In genomic region chr3:72329354-72329753, GRCh38 we compare ENCODE assay signal across 14 cellular contexts.
A peak's percentile ranks its signal among the peaks of the same experiment; 100 is the strongest.
DNase-seq lines count a peak whose midpoint lies in the region; ATAC-seq and TF ChIP-seq lines count a peak whose summit lies in the region.
"Had no signal": no experiment of that assay in that cellular context is flagged by ENCODE, and none has a peak within 500 bp of the region (broad histone marks: within the 10 kb centered on the region; RNA-seq: fewer than 3 reads in every experiment).

No MANE protein-coding gene starts in this region.

- H4K20me1 ChIP-seq in IMR-90 (ENCODE audit: insufficient read depth, low read length): no peaks in the 10 kb centered on the region

- H3K36me3 ChIP-seq in IMR-90 (ENCODE audit: control insufficient read depth, insufficient read depth, low read length): no peaks in the 10 kb centered on the region
- no peaks in the 10 kb centered on the region for H3K36me3 ChIP-seq in spleen
- H3K36me3 ChIP-seq: stomach had no signal

- DNase-seq in IMR-90 (no peak), SHP77 treated with DMSO at 0.1 percent for 48 hours (lab: John Stamatoyannopoulos, UW) (peak; percentile 61), right cardiac atrium (peak in 2 of 3 donors; percentile 59 to 65), retinal pigment epithelial cell (ENCODE audit: low read depth) (peak; percentile 45), spleen (no peak)
- no peak for DNase-seq in activated CD4-positive, CD25-positive, alpha-beta regulatory T cell (lab: John Stamatoyannopoulos, UW)
- DNase-seq: activated CD8-positive, alpha-beta T cell treated with anti-CD3 and anti-CD28 coated beads for 36 hours; Calu3; effector memory CD8-positive, alpha-beta T cell; naive thymus-derived CD8-positive, alpha-beta T cell; stomach had no signal

- BruUV-seq in IMR-90 (replicated peaks; lab: Mats Ljungman, UMichigan): no TSS peak

- H2BK20ac ChIP-seq in IMR-90 (ENCODE audit: low read depth, low read length): no peak overlapping the region

- H3K14ac ChIP-seq in IMR-90 (replicated peaks; ENCODE audit: low read depth, low read length): no peak overlapping the region

- H4K8ac ChIP-seq in IMR-90 (ENCODE audit: low read depth in 2 of 2, low read length in 2 of 2): no peak overlapping the region; a peak in 1 of 4 replicates

- no peaks in the 10 kb centered on the region for H3K9me3 ChIP-seq in IMR-90 (ENCODE audit: control insufficient read depth, insufficient read depth, low read length)
- no peaks in the 10 kb centered on the region for H3K9me3 ChIP-seq in right cardiac atrium (ENCODE audit: control insufficient read depth, low read length)
- no peaks in the 10 kb centered on the region for H3K9me3 ChIP-seq in spleen
- H3K9me3 ChIP-seq: stomach had no signal

- intact Hi-C loops in IMR-90 (cut with micrococcal nuclease) (no loop called here), right cardiac atrium (cut with DNase I) (no loop called here), spleen (cut with DNase I; ENCODE audit: low total_unique reads) (no loop called here)

- H3K4me2 ChIP-seq in IMR-90 (ENCODE audit: low read depth, low read length): no peak overlapping the region

- H3K4me1 ChIP-seq in IMR-90 (ENCODE audit: control insufficient read depth, insufficient read depth, low read length) (peaks cover 2% of the 10 kb centered on the region; the same call in 1 of the 2 replicates), right cardiac atrium (ENCODE audit: control insufficient read depth, insufficient read depth, low read length) (peaks cover 5% of the 10 kb centered on the region), spleen (peaks cover 0 to 12% (median 3%) of the 10 kb centered on the region in 6 donors)

- dilution Hi-C loops in IMR-90 (cut with HindIII; ENCODE audit: low sequenced_read_pairs, unreplicated experiment): no loop called here

- H3K56ac ChIP-seq in IMR-90 (ENCODE audit: extremely low read depth, insufficient read depth, low read length): no peak overlapping the region

- CTCF ChIA-PET in IMR-90 (lab: Yijun Ruan, JAX): no interaction called here

- no peak overlapping the region for H2BK15ac ChIP-seq in IMR-90 (ENCODE audit: low read depth, low read length)

- POLR2A ChIA-PET in IMR-90 (lab: Charles Lee; ENCODE audit: unreplicated experiment): no interaction called here

- H2AK5ac ChIP-seq in IMR-90 (ENCODE audit: low read depth, low read length): no peak overlapping the region

- no peak overlapping the region for H4K5ac ChIP-seq in IMR-90 (ENCODE audit: low read depth, low read length)

- TF ChIP-seq CTCF in IMR-90 (conservative IDR thresholded peaks at IDR 0.05; ENCODE audit: low read depth, low read length): no peak
- no peak for TF ChIP-seq CTCF in retinal pigment epithelial cell (conservative IDR thresholded peaks at IDR 0.05; ENCODE audit: low read depth, low read length)
- TF ChIP-seq CTCF in spleen (IDR thresholded peaks at IDR 0.05 in 8 of 11, conservative IDR thresholded peaks at IDR 0.05 in 3 of 11): no peak

- ATAC-seq in IMR-90 (ENCODE audit: low read depth) (no peak), right cardiac atrium (peak; percentile 41 to 47), HG03354 (IDR thresholded peaks at IDR 0.05; ENCODE audit: poor library complexity, severe bottlenecking, unreplicated experiment) (no peak), GM18907 (IDR thresholded peaks at IDR 0.05; ENCODE audit: unreplicated experiment) (no peak)
- ATAC-seq: activated CD8-positive, alpha-beta T cell treated with anti-CD3 and anti-CD28 coated beads for 36 hours; activated naive CD4-positive, alpha-beta T cell treated with anti-CD3 and anti-CD28 coated beads, Interleukin-2, amount 50 U/mL, for 72 hours; effector memory CD8-positive, alpha-beta T cell; naive thymus-derived CD8-positive, alpha-beta T cell had no signal

- H3K27ac ChIP-seq in IMR-90 (ENCODE audit: insufficient read depth, low read length): no peak overlapping the region
- H3K27ac ChIP-seq in right cardiac atrium (ENCODE audit: low read length): no peak overlapping the region
- H3K27ac ChIP-seq in spleen: no peak overlapping the region

- H3K27me3 ChIP-seq in IMR-90 (ENCODE audit: control insufficient read depth, insufficient read depth, low read length) (peaks cover 20% of the 10 kb centered on the region), right cardiac atrium (ENCODE audit: control insufficient read depth, insufficient read depth) (no peaks in the 10 kb centered on the region), spleen (replicated peaks in 1 of 7) (peaks cover 0 to 12% (median 0%) of the 10 kb centered on the region in 7 donors)
- H3K27me3 ChIP-seq: stomach had no signal

- H2AFZ ChIP-seq in IMR-90 (replicated peaks; ENCODE audit: low read length, poor library complexity): peak overlapping the region; percentile 24

- no peak overlapping the region for H4K91ac ChIP-seq in IMR-90 (ENCODE audit: insufficient read depth, low read depth, low read length)

- H3K9ac ChIP-seq in IMR-90 (ENCODE audit: low read depth, low read length): no peak overlapping the region

- no peaks in the 10 kb centered on the region for H3K79me1 ChIP-seq in IMR-90 (ENCODE audit: low read depth in 1 of 2, low read length in 2 of 2)

- no peak overlapping the region for H2AK9ac ChIP-seq in IMR-90 (replicated peaks; ENCODE audit: low read depth, low read length, poor library complexity)

- H3K4ac ChIP-seq in IMR-90 (ENCODE audit: low read depth, low read length): no peak overlapping the region

- no peak overlapping the region for H2BK5ac ChIP-seq in IMR-90 (ENCODE audit: low read depth, low read length, poor library complexity, severe bottlenecking)

- TF ChIP-seq POLR2A in IMR-90 (IDR thresholded peaks at IDR 0.05; ENCODE audit: low read depth, low read length) (no peak), spleen (IDR thresholded peaks at IDR 0.05) (no peak)

- H2BK120ac ChIP-seq in IMR-90 (ENCODE audit: low read depth, low read length): no peak overlapping the region

- H3K4me3 ChIP-seq in IMR-90 (ENCODE audit: insufficient read depth, low read depth, low read length): no peak overlapping the region
- H3K4me3 ChIP-seq in right cardiac atrium (ENCODE audit: low read length): no peak overlapping the region
- no peak overlapping the region for H3K4me3 ChIP-seq in retinal pigment epithelial cell (ENCODE audit: low read length)
- no peak overlapping the region for H3K4me3 ChIP-seq in spleen
- H3K4me3 ChIP-seq: stomach had no signal

- WGBS in IMR-90 (ENCODE audit: extremely low coverage in 2 of 2, insufficient read length in 1 of 2), 2 experiments: no CpG with 5 or more reads among the region's 10 CpGs
- WGBS in right cardiac atrium: 19% methylated on average over 10 of the region's 10 CpGs
- 8 to 29% (median 15%) methylated on average over 10 of the region's 10 CpGs for WGBS in spleen, 5 donors

- no peaks in the 10 kb centered on the region for H3K9me1 ChIP-seq in IMR-90 (ENCODE audit: insufficient read depth, low read length)

- in situ Hi-C loops in IMR-90 (cut with MboI; ENCODE audit: low sequenced_read_pairs): no loop called here

- no peak overlapping the region for H3K18ac ChIP-seq in IMR-90 (ENCODE audit: low read depth, low read length)

- TF ChIP-seq RAD21 in IMR-90 (IDR thresholded peaks at IDR 0.05; ENCODE audit: low read length): no peak

- H3K23ac ChIP-seq in IMR-90 (ENCODE audit: low read depth, low read length): no peak overlapping the region

TF ChIP-seq in IMR-90, 13 proteins besides CTCF, POLR2A, EP300 and RAD21:
- no peak for TF ChIP-seq FOS (IDR thresholded peaks at IDR 0.05; ENCODE audit: low read depth, low read length)
- TF ChIP-seq BHLHE40 (IDR thresholded peaks at IDR 0.05; ENCODE audit: low read depth, low read length): 0 out of 2 replicates have a peak, but pooled peaks have one; percentile 10
- TF ChIP-seq, protein P1, sequence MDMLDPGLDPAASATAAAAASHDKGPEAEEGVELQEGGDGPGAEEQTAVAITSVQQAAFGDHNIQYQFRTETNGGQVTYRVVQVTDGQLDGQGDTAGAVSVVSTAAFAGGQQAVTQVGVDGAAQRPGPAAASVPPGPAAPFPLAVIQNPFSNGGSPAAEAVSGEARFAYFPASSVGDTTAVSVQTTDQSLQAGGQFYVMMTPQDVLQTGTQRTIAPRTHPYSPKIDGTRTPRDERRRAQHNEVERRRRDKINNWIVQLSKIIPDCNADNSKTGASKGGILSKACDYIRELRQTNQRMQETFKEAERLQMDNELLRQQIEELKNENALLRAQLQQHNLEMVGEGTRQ (IDR thresholded peaks at IDR 0.05; ENCODE audit: low read depth, low read length): peak; percentile 81
- no peak for TF ChIP-seq MAFK (IDR thresholded peaks at IDR 0.05; ENCODE audit: low read depth, low read length)

Comparison
In these comparisons a context has a peak if more than half of its experiments do, and no peak if none do; other contexts are left out.
1. ATAC-seq: peak in right cardiac atrium (2 of 2); none in IMR-90 (single experiment), HG03354 (single experiment) and GM18907 (single experiment).
2. DNase-seq: peak in SHP77 treated with DMSO at 0.1 percent for 48 hours (single experiment), right cardiac atrium (2 of 3) and retinal pigment epithelial cell (single experiment); none in IMR-90 (single experiment), spleen (single experiment) and activated CD4-positive, CD25-positive, alpha-beta regulatory T cell (0 of 4).